8 cellular contexts compared by ENCODE assay signal in the genomic region with DNA sequence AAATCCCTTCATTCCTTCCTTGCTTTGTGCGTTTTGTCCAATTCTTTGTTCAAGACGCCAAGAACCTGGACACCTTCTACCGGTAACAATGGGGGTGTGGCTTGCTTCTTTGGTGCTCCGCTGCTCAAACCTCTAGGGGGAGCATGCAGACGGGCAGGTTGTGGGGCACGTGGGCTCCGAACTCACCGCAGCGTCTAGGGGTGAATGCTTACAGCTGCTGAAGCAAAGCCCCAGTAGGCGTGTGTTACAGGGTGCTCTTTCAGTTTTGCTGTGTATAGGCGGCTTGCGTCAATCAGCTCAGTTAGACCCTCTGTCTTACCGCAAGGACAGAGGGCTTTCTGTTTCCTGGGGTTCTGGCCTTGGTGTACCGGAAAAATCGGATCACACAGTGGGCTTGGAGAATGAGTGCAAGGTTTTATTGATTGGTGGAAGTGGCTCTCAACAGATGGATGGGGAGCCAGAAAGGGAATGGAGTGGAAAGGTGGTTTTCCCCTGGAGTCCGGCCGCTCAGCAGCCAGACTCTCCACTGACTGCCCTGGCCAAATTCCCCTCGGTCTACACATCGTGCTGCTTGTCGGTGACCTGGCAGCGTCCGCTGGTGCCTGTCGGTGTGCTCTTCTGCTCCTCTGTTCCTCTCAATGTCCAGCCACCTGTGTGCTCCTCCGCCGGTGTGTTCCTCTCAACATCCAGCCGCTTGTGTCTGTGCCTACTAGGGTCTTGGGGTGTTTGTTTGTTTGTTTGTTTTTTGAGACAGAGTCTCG. TPM values are rescaled to one million over a fixed set of nuclear protein-coding genes. Genes with fewer than 3 reads are reported as not detected.
DNase-seq lines count a peak whose midpoint lies in the region; ATAC-seq and TF ChIP-seq lines count a peak whose summit lies in the region.

No MANE protein-coding gene starts in this region.

- peaks cover 5% of the 10 kb centered on the region for H3K79me2 ChIP-seq in neural progenitor cell (ENCODE audit: low read depth)

- DNase-seq in NCI-H1694 treated with DMSO at 0.1 percent for 48 hours (lab: John Stamatoyannopoulos, UW) (peak; percentile 51), neural progenitor cell (ENCODE audit: low spot score) (peak; percentile 41), type B pancreatic cell (ENCODE audit: extremely low spot score, unreplicated experiment) (no peak), cerebellar cortex (ENCODE audit: low spot score) (no peak)
- peak; percentile 72 to 79 for DNase-seq in activated CD4-positive, alpha-beta T cell treated with anti-CD3 and anti-CD28 coated beads for 4 hours
- peak; percentile 49 for DNase-seq in effector CD8-positive, alpha-beta T cell (lab: John Stamatoyannopoulos, UW)

- H3K9ac ChIP-seq in neural progenitor cell, result no peak overlapping the region

- H3K27ac Mint-ChIP-seq in neural progenitor cell (no peak overlapping the region), type B pancreatic cell (peak overlapping the region; percentile 78)

- no peaks in the 10 kb centered on the region for H3K36me3 Mint-ChIP-seq in neural progenitor cell
- no peaks in the 10 kb centered on the region for H3K36me3 Mint-ChIP-seq in type B pancreatic cell

- no peak overlapping the region for H3K4me2 ChIP-seq in neural progenitor cell

- peaks cover 10% of the 10 kb centered on the region for H3F3A ChIP-seq in neural progenitor cell (ENCODE audit: low read depth)

- no peak overlapping the region for H3K27ac ChIP-seq in neural progenitor cell

- H3K4me1 Mint-ChIP-seq in neural progenitor cell, result peaks cover 8% of the 10 kb centered on the region
- peaks cover 28% of the 10 kb centered on the region for H3K4me1 Mint-ChIP-seq in type B pancreatic cell (ENCODE audit: unreplicated experiment)

- peak; percentile 87 for ATAC-seq in GM18499 (IDR thresholded peaks at IDR 0.05; ENCODE audit: insufficient read depth, unreplicated experiment)
- ATAC-seq in HG02759 (IDR thresholded peaks at IDR 0.05; ENCODE audit: unreplicated experiment), result peak; percentile 88

- no peak overlapping the region for H3K4me3 ChIP-seq in neural progenitor cell

- H3K9me3 Mint-ChIP-seq in neural progenitor cell (peaks cover 25% of the 10 kb centered on the region), type B pancreatic cell (peaks cover 5% of the 10 kb centered on the region)

- H3K36me3 ChIP-seq in neural progenitor cell, result no peaks in the 10 kb centered on the region

- peaks cover 4% of the 10 kb centered on the region for H3K4me1 ChIP-seq in neural progenitor cell

- no peak overlapping the region for H2AFZ ChIP-seq in neural progenitor cell (replicated peaks)

- no peaks in the 10 kb centered on the region for H3K9me3 ChIP-seq in neural progenitor cell (ENCODE audit: low read depth)

- H3K27me3 Mint-ChIP-seq in neural progenitor cell (ENCODE audit: insufficient read depth, low read depth), result peaks cover 4% of the 10 kb centered on the region
- peaks cover 7% of the 10 kb centered on the region for H3K27me3 Mint-ChIP-seq in type B pancreatic cell

- no peaks in the 10 kb centered on the region for H4K20me1 ChIP-seq in neural progenitor cell (ENCODE audit: low read depth)

- peak; percentile 34 for TF ChIP-seq CTCF in neural progenitor cell (IDR thresholded peaks at IDR 0.05)
- TF ChIP-seq CTCF in type B pancreatic cell (conservative IDR thresholded peaks at IDR 0.05), result peak; percentile 39

- H3K27me3 ChIP-seq in neural progenitor cell, result no peaks in the 10 kb centered on the region

- no peak overlapping the region for H3K4me3 Mint-ChIP-seq in neural progenitor cell
- peak overlapping the region; percentile 92 for H3K4me3 Mint-ChIP-seq in type B pancreatic cell

RNA-seq across cellular contexts. Expression of a gene that starts 1.2 kb away (rescaled TPM):
- total RNA-seq in neural progenitor cell (ENCODE audit: low replicate concordance) (12.5 and 54.8 TPM in 2 replicates), type B pancreatic cell (ENCODE audit: low replicate concordance) (2.7 and 4.0 TPM in 2 replicates)

RNA-seq across cellular contexts. Expression of a gene that starts 1.3 kb away (rescaled TPM):
- total RNA-seq in neural progenitor cell (ENCODE audit: low replicate concordance) (not detected in 2 replicates), type B pancreatic cell (ENCODE audit: low replicate concordance) (not detected in 2 replicates)

RNA-seq across cellular contexts. Expression of a gene that starts 40.7 kb away (rescaled TPM):
- total RNA-seq in neural progenitor cell (ENCODE audit: low replicate concordance), result 19.2 and 23.6 TPM in 2 replicates
- total RNA-seq in type B pancreatic cell (ENCODE audit: low replicate concordance), result 15.7 and 18.2 TPM in 2 replicates

RNA-seq across cellular contexts. Expression of a gene that starts 44.6 kb away (rescaled TPM):
- 0.31 and 0.34 TPM in 2 replicates for total RNA-seq in neural progenitor cell (ENCODE audit: low replicate concordance)
- 1.8 and 2.1 TPM in 2 replicates for total RNA-seq in type B pancreatic cell (ENCODE audit: low replicate concordance)

RNA-seq across cellular contexts. Expression of a gene that starts 49.1 kb away (rescaled TPM):
- total RNA-seq in neural progenitor cell (ENCODE audit: low replicate concordance), result 47.5 and 119 TPM in 2 replicates
- total RNA-seq in type B pancreatic cell (ENCODE audit: low replicate concordance), result 2.3 and 11.7 TPM in 2 replicates

Comparison
In these comparisons a context has a peak if more than half of its experiments do, and no peak if none do; other contexts are left out.
1. DNase-seq: peak in NCI-H1694 treated with DMSO at 0.1 percent for 48 hours (single experiment), activated CD4-positive, alpha-beta T cell treated with anti-CD3 and anti-CD28 coated beads for 4 hours (2 of 2), effector CD8-positive, alpha-beta T cell (single experiment) and neural progenitor cell (single experiment); none in type B pancreatic cell (single experiment) and cerebellar cortex (single experiment).